Comparison of ENCODE assay signal across 1 cellular context in the genomic region with DNA sequence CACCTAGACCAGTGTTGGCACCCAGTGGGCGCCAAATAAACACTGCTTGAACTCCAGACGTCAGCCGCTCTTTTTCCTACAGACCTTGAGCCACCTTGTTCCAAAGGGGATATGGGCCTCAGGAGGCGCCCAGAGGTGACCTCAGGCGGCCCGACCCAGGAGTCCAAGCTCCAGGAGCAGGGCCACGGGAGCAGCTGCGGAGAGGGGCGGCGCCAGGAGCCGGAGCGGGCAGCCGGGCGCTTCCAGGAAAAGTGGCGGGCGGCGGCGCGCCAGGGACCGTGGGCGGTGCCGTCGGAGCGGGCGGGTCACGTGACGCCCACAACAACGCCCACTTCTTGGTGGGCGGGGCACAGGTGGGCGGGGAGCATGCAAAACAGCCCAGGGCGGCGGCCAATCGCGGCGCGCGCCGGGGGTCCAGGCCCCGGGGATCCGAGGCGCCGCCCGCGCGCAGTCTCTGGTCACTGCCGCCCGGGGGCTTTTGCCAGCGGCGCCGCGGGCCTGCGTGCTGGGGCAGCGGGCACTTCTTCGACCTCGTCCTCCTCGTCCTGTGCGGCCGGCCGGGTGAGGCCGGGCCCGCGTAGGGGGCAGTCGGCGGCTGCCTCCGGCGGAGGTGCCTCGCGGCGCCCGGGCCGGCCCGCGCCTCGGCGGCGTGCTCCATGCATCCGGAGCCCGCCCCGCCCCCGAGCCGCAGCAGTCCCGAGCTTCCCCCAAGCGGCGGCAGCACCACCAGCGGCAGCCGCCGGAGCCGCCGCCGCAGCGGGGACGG.
TF ChIP-seq lines count a peak whose summit lies in the region.

A gene (plus strand): TSS at position 444 of the 766 bp plus-strand sequence.

TF ChIP-seq in HEK293, 187 proteins besides CTCF, POLR2A, EP300 and RAD21 (continued from another document and continues in another):
- TF ChIP-seq BCL11A (tag by site-specific recombination; IDR thresholded peaks at IDR 0.05; ENCODE audit: low read depth) (no peak), ZNF174 (tag by site-specific recombination; IDR thresholded peaks at IDR 0.05) (no peak), ZNF239 (tag by site-specific recombination; IDR thresholded peaks at IDR 0.05) (no peak), SALL2 (tag by site-specific recombination; IDR thresholded peaks at IDR 0.05; ENCODE audit: borderline replicate concordance) (no peak), ZNF514 (tag by site-specific recombination; IDR thresholded peaks at IDR 0.05) (no peak), SP2 (tag by site-specific recombination; IDR thresholded peaks at IDR 0.05) (peak; percentile 81), ZNF2 (tag by site-specific recombination; IDR thresholded peaks at IDR 0.05) (0 out of 2 replicates have a peak, but pooled peaks have one; percentile 40), ZNF157 (tag by site-specific recombination; IDR thresholded peaks at IDR 0.05) (no peak), ZNF24 (tag by site-specific recombination; IDR thresholded peaks at IDR 0.05) (no peak), ZNF121 (tag by site-specific recombination; IDR thresholded peaks at IDR 0.05) (no peak), ZNF660 (tag by site-specific recombination; IDR thresholded peaks at IDR 0.05) (peak; percentile 43; the same call in 1 of the 2 replicates), OSR2 (tag by site-specific recombination; IDR thresholded peaks at IDR 0.05) (peak; percentile 78), ZNF202 (tag by site-specific recombination; IDR thresholded peaks at IDR 0.05; ENCODE audit: borderline replicate concordance) (no peak), ZNF830 (tag by site-specific recombination; IDR thresholded peaks at IDR 0.05; ENCODE audit: low read depth) (no peak), TCF7L2 (IDR thresholded peaks at IDR 0.05; ENCODE audit: borderline replicate concordance, low read depth, low read length) (no peak), ZNF266 (tag by site-specific recombination; IDR thresholded peaks at IDR 0.05; ENCODE audit: low read depth) (no peak), ZNF324 (tag by site-specific recombination; IDR thresholded peaks at IDR 0.05) (0 out of 2 replicates have a peak, but pooled peaks have one; percentile 8), ZBTB1 (tag by site-specific recombination; IDR thresholded peaks at IDR 0.05) (no peak), ZNF623 (tag by site-specific recombination; IDR thresholded peaks at IDR 0.05) (no peak), ZNF175 (tag by site-specific recombination; IDR thresholded peaks at IDR 0.05) (no peak), ZNF791 (tag by site-specific recombination; IDR thresholded peaks at IDR 0.05) (no peak), ZNF132 (tag by site-specific recombination; IDR thresholded peaks at IDR 0.05; ENCODE audit: borderline replicate concordance) (no peak), GLI4 (tag by site-specific recombination; IDR thresholded peaks at IDR 0.05) (no peak), KLF1 (tag by site-specific recombination; IDR thresholded peaks at IDR 0.05) (peak; percentile 76), ZNF394 (tag by site-specific recombination; IDR thresholded peaks at IDR 0.05; ENCODE audit: borderline replicate concordance) (peak; percentile 49; the same call in 1 of the 2 replicates), BCL11B (tag by site-specific recombination; IDR thresholded peaks at IDR 0.05; ENCODE audit: low read depth) (no peak), ZNF596 (tag by site-specific recombination; IDR thresholded peaks at IDR 0.05) (no peak), ZNF169 (tag by site-specific recombination; IDR thresholded peaks at IDR 0.05) (no peak), ZSCAN30 (tag by site-specific recombination; IDR thresholded peaks at IDR 0.05) (peak; percentile 54; the same call in 1 of the 2 replicates), ZNF560 (tag by site-specific recombination; IDR thresholded peaks at IDR 0.05; ENCODE audit: borderline replicate concordance) (no peak), GLIS2 (tag by site-specific recombination; IDR thresholded peaks at IDR 0.05) (peak; percentile 67), ZNF707 (tag by site-specific recombination; IDR thresholded peaks at IDR 0.05) (no peak), KLF16 (tag by site-specific recombination; IDR thresholded peaks at IDR 0.05) (peak; percentile 66; the same call in 1 of the 2 replicates), ZNF677 (tag by site-specific recombination; IDR thresholded peaks at IDR 0.05) (peak; percentile 46; the same call in 1 of the 2 replicates), ZNF391 (tag by site-specific recombination; IDR thresholded peaks at IDR 0.05; ENCODE audit: borderline replicate concordance, low read depth) (no peak), MEIS1 (CRISPR knock-in tag; IDR thresholded peaks at IDR 0.05; ENCODE audit: borderline replicate concordance) (no peak), ZNF701 (tag by site-specific recombination; IDR thresholded peaks at IDR 0.05) (no peak), REPIN1 (tag by site-specific recombination; IDR thresholded peaks at IDR 0.05; ENCODE audit: low read depth) (no peak)
- TF ChIP-seq, protein P1, sequence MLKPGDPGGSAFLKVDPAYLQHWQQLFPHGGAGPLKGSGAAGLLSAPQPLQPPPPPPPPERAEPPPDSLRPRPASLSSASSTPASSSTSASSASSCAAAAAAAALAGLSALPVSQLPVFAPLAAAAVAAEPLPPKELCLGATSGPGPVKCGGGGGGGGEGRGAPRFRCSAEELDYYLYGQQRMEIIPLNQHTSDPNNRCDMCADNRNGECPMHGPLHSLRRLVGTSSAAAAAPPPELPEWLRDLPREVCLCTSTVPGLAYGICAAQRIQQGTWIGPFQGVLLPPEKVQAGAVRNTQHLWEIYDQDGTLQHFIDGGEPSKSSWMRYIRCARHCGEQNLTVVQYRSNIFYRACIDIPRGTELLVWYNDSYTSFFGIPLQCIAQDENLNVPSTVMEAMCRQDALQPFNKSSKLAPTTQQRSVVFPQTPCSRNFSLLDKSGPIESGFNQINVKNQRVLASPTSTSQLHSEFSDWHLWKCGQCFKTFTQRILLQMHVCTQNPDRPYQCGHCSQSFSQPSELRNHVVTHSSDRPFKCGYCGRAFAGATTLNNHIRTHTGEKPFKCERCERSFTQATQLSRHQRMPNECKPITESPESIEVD (tag by site-specific recombination; IDR thresholded peaks at IDR 0.05) = no peak
- TF ChIP-seq, protein P2, sequence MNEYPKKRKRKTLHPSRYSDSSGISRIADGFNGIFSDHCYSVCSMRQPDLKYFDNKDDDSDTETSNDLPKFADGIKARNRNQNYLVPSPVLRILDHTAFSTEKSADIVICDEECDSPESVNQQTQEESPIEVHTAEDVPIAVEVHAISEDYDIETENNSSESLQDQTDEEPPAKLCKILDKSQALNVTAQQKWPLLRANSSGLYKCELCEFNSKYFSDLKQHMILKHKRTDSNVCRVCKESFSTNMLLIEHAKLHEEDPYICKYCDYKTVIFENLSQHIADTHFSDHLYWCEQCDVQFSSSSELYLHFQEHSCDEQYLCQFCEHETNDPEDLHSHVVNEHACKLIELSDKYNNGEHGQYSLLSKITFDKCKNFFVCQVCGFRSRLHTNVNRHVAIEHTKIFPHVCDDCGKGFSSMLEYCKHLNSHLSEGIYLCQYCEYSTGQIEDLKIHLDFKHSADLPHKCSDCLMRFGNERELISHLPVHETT (tag by site-specific recombination; IDR thresholded peaks at IDR 0.05) = no peak
- TF ChIP-seq, protein P3, sequence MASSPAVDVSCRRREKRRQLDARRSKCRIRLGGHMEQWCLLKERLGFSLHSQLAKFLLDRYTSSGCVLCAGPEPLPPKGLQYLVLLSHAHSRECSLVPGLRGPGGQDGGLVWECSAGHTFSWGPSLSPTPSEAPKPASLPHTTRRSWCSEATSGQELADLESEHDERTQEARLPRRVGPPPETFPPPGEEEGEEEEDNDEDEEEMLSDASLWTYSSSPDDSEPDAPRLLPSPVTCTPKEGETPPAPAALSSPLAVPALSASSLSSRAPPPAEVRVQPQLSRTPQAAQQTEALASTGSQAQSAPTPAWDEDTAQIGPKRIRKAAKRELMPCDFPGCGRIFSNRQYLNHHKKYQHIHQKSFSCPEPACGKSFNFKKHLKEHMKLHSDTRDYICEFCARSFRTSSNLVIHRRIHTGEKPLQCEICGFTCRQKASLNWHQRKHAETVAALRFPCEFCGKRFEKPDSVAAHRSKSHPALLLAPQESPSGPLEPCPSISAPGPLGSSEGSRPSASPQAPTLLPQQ (tag by site-specific recombination; IDR thresholded peaks at IDR 0.05) = no peak
- TF ChIP-seq, protein P4, sequence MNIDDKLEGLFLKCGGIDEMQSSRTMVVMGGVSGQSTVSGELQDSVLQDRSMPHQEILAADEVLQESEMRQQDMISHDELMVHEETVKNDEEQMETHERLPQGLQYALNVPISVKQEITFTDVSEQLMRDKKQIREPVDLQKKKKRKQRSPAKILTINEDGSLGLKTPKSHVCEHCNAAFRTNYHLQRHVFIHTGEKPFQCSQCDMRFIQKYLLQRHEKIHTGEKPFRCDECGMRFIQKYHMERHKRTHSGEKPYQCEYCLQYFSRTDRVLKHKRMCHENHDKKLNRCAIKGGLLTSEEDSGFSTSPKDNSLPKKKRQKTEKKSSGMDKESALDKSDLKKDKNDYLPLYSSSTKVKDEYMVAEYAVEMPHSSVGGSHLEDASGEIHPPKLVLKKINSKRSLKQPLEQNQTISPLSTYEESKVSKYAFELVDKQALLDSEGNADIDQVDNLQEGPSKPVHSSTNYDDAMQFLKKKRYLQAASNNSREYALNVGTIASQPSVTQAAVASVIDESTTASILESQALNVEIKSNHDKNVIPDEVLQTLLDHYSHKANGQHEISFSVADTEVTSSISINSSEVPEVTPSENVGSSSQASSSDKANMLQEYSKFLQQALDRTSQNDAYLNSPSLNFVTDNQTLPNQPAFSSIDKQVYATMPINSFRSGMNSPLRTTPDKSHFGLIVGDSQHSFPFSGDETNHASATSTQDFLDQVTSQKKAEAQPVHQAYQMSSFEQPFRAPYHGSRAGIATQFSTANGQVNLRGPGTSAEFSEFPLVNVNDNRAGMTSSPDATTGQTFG (tag by site-specific recombination; IDR thresholded peaks at IDR 0.05; ENCODE audit: borderline replicate concordance) = no peak
- TF ChIP-seq, protein P5, sequence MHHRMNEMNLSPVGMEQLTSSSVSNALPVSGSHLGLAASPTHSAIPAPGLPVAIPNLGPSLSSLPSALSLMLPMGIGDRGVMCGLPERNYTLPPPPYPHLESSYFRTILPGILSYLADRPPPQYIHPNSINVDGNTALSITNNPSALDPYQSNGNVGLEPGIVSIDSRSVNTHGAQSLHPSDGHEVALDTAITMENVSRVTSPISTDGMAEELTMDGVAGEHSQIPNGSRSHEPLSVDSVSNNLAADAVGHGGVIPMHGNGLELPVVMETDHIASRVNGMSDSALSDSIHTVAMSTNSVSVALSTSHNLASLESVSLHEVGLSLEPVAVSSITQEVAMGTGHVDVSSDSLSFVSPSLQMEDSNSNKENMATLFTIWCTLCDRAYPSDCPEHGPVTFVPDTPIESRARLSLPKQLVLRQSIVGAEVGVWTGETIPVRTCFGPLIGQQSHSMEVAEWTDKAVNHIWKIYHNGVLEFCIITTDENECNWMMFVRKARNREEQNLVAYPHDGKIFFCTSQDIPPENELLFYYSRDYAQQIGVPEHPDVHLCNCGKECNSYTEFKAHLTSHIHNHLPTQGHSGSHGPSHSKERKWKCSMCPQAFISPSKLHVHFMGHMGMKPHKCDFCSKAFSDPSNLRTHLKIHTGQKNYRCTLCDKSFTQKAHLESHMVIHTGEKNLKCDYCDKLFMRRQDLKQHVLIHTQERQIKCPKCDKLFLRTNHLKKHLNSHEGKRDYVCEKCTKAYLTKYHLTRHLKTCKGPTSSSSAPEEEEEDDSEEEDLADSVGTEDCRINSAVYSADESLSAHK (tag by site-specific recombination; IDR thresholded peaks at IDR 0.05) = no peak
- TF ChIP-seq, protein P6, sequence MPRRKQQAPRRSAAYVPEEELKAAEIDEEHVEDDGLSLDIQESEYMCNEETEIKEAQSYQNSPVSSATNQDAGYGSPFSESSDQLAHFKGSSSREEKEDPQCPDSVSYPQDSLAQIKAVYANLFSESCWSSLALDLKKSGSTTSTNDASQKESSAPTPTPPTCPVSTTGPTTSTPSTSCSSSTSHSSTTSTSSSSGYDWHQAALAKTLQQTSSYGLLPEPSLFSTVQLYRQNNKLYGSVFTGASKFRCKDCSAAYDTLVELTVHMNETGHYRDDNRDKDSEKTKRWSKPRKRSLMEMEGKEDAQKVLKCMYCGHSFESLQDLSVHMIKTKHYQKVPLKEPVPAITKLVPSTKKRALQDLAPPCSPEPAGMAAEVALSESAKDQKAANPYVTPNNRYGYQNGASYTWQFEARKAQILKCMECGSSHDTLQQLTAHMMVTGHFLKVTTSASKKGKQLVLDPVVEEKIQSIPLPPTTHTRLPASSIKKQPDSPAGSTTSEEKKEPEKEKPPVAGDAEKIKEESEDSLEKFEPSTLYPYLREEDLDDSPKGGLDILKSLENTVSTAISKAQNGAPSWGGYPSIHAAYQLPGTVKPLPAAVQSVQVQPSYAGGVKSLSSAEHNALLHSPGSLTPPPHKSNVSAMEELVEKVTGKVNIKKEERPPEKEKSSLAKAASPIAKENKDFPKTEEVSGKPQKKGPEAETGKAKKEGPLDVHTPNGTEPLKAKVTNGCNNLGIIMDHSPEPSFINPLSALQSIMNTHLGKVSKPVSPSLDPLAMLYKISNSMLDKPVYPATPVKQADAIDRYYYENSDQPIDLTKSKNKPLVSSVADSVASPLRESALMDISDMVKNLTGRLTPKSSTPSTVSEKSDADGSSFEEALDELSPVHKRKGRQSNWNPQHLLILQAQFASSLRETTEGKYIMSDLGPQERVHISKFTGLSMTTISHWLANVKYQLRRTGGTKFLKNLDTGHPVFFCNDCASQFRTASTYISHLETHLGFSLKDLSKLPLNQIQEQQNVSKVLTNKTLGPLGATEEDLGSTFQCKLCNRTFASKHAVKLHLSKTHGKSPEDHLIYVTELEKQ (tag by site-specific recombination; IDR thresholded peaks at IDR 0.05; ENCODE audit: borderline replicate concordance) = no peak
- TF ChIP-seq, protein P7, sequence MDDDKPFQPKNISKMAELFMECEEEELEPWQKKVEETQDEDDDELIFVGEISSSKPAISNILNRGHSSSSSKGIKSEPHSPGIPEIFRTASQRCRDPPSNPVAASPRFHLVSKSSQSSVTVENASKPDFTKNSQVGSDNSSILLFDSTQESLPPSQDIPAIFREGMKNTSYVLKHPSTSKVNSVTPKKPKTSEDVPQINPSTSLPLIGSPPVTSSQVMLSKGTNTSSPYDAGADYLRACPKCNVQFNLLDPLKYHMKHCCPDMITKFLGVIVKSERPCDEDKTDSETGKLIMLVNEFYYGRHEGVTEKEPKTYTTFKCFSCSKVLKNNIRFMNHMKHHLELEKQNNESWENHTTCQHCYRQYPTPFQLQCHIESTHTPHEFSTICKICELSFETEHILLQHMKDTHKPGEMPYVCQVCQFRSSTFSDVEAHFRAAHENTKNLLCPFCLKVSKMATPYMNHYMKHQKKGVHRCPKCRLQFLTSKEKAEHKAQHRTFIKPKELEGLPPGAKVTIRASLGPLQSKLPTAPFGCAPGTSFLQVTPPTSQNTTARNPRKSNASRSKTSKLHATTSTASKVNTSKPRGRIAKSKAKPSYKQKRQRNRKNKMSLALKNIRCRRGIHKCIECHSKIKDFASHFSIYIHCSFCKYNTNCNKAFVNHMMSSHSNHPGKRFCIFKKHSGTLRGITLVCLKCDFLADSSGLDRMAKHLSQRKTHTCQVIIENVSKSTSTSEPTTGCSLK (tag by site-specific recombination; IDR thresholded peaks at IDR 0.05) = no peak
- TF ChIP-seq, protein P8, sequence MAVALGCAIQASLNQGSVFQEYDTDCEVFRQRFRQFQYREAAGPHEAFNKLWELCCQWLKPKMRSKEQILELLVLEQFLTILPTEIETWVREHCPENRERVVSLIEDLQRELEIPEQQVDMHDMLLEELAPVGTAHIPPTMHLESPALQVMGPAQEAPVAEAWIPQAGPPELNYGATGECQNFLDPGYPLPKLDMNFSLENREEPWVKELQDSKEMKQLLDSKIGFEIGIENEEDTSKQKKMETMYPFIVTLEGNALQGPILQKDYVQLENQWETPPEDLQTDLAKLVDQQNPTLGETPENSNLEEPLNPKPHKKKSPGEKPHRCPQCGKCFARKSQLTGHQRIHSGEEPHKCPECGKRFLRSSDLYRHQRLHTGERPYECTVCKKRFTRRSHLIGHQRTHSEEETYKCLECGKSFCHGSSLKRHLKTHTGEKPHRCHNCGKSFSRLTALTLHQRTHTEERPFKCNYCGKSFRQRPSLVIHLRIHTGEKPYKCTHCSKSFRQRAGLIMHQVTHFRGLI (tag by site-specific recombination; IDR thresholded peaks at IDR 0.05) = no peak
